ENCODE assay signal across 8 cellular contexts in the genomic region with DNA sequence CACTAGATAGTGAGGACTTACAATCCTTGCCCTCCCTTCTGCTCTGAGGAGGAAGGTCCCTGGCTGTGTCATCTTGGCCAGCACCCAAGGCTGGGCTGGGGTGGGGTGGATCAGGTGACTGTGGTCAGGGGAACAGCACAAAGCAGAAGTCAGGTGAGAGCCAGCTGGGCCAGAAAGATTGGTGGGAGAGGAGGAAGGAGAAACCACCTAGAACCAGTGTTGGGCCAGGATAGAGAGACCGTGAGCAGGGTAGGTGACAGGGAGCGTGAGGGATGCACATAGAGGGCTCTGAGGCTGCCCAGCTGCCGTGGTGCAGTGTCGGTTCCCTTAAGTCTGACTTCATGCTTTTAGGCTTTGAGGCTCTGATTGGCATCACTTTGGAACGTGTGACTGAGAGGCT. TPM values are rescaled to one million over a fixed set of nuclear protein-coding genes. Genes with fewer than 3 reads are reported as not detected.
DNase-seq lines count a peak whose midpoint lies in the region; ATAC-seq and TF ChIP-seq lines count a peak whose summit lies in the region.

No MANE protein-coding gene starts in this region.

- H3K27me3 ChIP-seq in endodermal cell (ENCODE audit: control insufficient read depth, insufficient read depth, low read length, poor library complexity, severe bottlenecking) (no peaks in the 10 kb centered on the region), thoracic aorta (replicated peaks; ENCODE audit: insufficient read depth) (no peaks in the 10 kb centered on the region)

- no peak overlapping the region for H3K27ac ChIP-seq in endodermal cell (ENCODE audit: low read depth, low read length)
- peak overlapping the region in 1 of 2 donors; percentile 1 for H3K27ac ChIP-seq in thoracic aorta

- H3K4me3 ChIP-seq in endodermal cell (ENCODE audit: low read length) (no peak overlapping the region), thoracic aorta (no peak overlapping the region)

- H3K4me1 ChIP-seq in endodermal cell (ENCODE audit: control insufficient read depth, insufficient read depth, low read length): no peaks in the 10 kb centered on the region
- H3K4me1 ChIP-seq in thoracic aorta (ENCODE audit: control insufficient read depth in 1 of 2, low read depth in 2 of 2): peaks cover 0 to 18% of the 10 kb centered on the region in 2 donors

- no peak for TF ChIP-seq CTCF in GM10266 (IDR thresholded peaks at IDR 0.05; ENCODE audit: control insufficient read depth, insufficient read depth, low read depth, missing control alignments)
- no peak for TF ChIP-seq CTCF in endodermal cell (conservative IDR thresholded peaks at IDR 0.05)
- TF ChIP-seq CTCF in thoracic aorta (IDR thresholded peaks at IDR 0.05): no peak

- no peaks in the 10 kb centered on the region for H3K9me3 ChIP-seq in endodermal cell (ENCODE audit: control insufficient read depth, low read length)
- no peaks in the 10 kb centered on the region for H3K9me3 ChIP-seq in thoracic aorta

- H3K27me3 Mint-ChIP-seq in endodermal cell (ENCODE audit: insufficient read depth): no peaks in the 10 kb centered on the region

- H3K36me3 Mint-ChIP-seq in endodermal cell (ENCODE audit: low read depth): no peaks in the 10 kb centered on the region

- no peak overlapping the region for H3K27ac Mint-ChIP-seq in endodermal cell

- no peak overlapping the region for H3K4me3 Mint-ChIP-seq in endodermal cell

- DNase-seq in GM10266 (ENCODE audit: extremely low spot score) (peak; percentile 49), NCI-H2107 treated with DMSO at 0.1 percent for 48 hours (lab: John Stamatoyannopoulos, UW; ENCODE audit: unreplicated experiment) (peak; percentile 90), endodermal cell (peak; percentile 42), thoracic aorta (ENCODE audit: low spot score) (no peak), T-helper 1 cell (no peak), NCI-H1417 treated with DMSO at 0.1 percent for 48 hours (lab: John Stamatoyannopoulos, UW) (no peak)

- ATAC-seq in GM21825 (IDR thresholded peaks at IDR 0.05; ENCODE audit: unreplicated experiment) (peak; percentile 71), thoracic aorta (ENCODE audit: insufficient number of reproducible peaks, low FRiP score, low read depth) (peak; percentile 34), GM18520 (IDR thresholded peaks at IDR 0.05; ENCODE audit: unreplicated experiment) (no peak)

- 92 to 95% methylated on average over 5 of the region's 5 CpGs for WGBS in endodermal cell (ENCODE audit: insufficient coverage in 1 of 2, insufficient read length in 1 of 2), 2 experiments

- H3K36me3 ChIP-seq in endodermal cell (ENCODE audit: control insufficient read depth, insufficient read depth, low read length) (no peaks in the 10 kb centered on the region), thoracic aorta (no peaks in the 10 kb centered on the region)

- peaks cover 5% of the 10 kb centered on the region for H3K4me1 Mint-ChIP-seq in endodermal cell

- no peak overlapping the region for H3K9ac ChIP-seq in endodermal cell (ENCODE audit: extremely low read depth, low read length, poor library complexity, severe bottlenecking)

- H3K9me3 Mint-ChIP-seq in endodermal cell: no peaks in the 10 kb centered on the region

RNA-seq across cellular contexts. Expression of a gene that starts 22.7 kb away (rescaled TPM):
- total RNA-seq in endodermal cell (under 1 TPM in 1 of 2 donors, not detected in 1; 0.55 TPM), thoracic aorta (10 to 100 TPM; 21.7 to 22.2 TPM)
- not detected for polyA plus RNA-seq in endodermal cell (2013, experiment 1 of 2)
- polyA plus RNA-seq in endodermal cell (2013, experiment 2 of 2): not detected

Comparison
In these comparisons a context has a peak if more than half of its experiments do, and no peak if none do; other contexts are left out.
1. DNase-seq: peak in GM10266 (single experiment), NCI-H2107 treated with DMSO at 0.1 percent for 48 hours (single experiment) and endodermal cell (single experiment); none in thoracic aorta (single experiment), T-helper 1 cell (0 of 5) and NCI-H1417 treated with DMSO at 0.1 percent for 48 hours (single experiment).
2. RNA of a gene that starts 22.7 kb away (total RNA-seq): 21.7 to 22.2 TPM in thoracic aorta; 0.55 TPM in endodermal cell; every median in the first group is over 10 times any median in the second.